In genomic region chr4:138938371-138938699, GRCh38 we compare ENCODE assay signal across 9 cellular contexts.
A peak's percentile ranks its signal among the peaks of the same experiment; 100 is the strongest.
DNase-seq lines count a peak whose midpoint lies in the region; ATAC-seq and TF ChIP-seq lines count a peak whose summit lies in the region.
"Had no signal": no experiment of that assay in that cellular context is flagged by ENCODE, and none has a peak within 500 bp of the region (broad histone marks: within the 10 kb centered on the region; RNA-seq: fewer than 3 reads in every experiment).

No MANE protein-coding gene starts in this region.

- no peak for DNase-seq in GM06990 (ENCODE audit: extremely low read depth, insufficient read length)
- DNase-seq in HEK293T (ENCODE audit: extremely low spot score): peak; percentile 25
- DNase-seq in NCI-H460 (ENCODE audit: extremely low read depth, low read depth): peak; percentile 34
- DNase-seq in breast epithelium (ENCODE audit: low spot score in 2 of 2): no peak
- DNase-seq in left lung: no peak
- no peak for DNase-seq in activated CD4-positive, alpha-beta T cell treated with anti-CD3 and anti-CD28 coated beads, Interleukin-2, amount 10 ng/mL, durations not matched to agents 7 days and 5 days
- DNase-seq: activated T-cell treated with anti-CD3 and anti-CD28 coated beads, Interleukin-2, amount 50 U/mL, for 72 hours had no signal

- POLR2A ChIA-PET in HEK293T (lab: Yijun Ruan, JAX): no interaction called here
- POLR2A ChIA-PET in activated CD4-positive, alpha-beta T cell treated with anti-CD3 and anti-CD28 coated beads, Interleukin-2, amount 10 ng/mL, durations not matched to agents 7 days and 5 days (lab: Charles Lee): no interaction called here

- H3K4me1 ChIP-seq in breast epithelium (no peaks in the 10 kb centered on the region), left lung (peaks cover 0 to 15% of the 10 kb centered on the region in 2 donors)

- peak; percentile 97 for ATAC-seq in left lung
- no peak for ATAC-seq in HG03280 (IDR thresholded peaks at IDR 0.05; ENCODE audit: unreplicated experiment)
- ATAC-seq in HG03095 (IDR thresholded peaks at IDR 0.05; ENCODE audit: unreplicated experiment): no peak

- no peak overlapping the region for H3K4me3 ChIP-seq in GM06990 (replicated peaks; ENCODE audit: low read depth, low read length)
- H3K4me3 ChIP-seq in breast epithelium: peak overlapping the region in 1 of 3 donors; percentile 14
- H3K4me3 ChIP-seq in left lung: no peak overlapping the region

- no peaks in the 10 kb centered on the region for H3K9me3 Mint-ChIP-seq in activated CD4-positive, alpha-beta T cell treated with anti-CD3 and anti-CD28 coated beads, Interleukin-2, amount 10 ng/mL, durations not matched to agents 7 days and 5 days
- H3K9me3 Mint-ChIP-seq: activated T-cell treated with anti-CD3 and anti-CD28 coated beads, Interleukin-2, amount 50 U/mL, for 72 hours had no signal

- TF ChIP-seq CTCF in GM06990 (IDR thresholded peaks at IDR 0.05; ENCODE audit: insufficient read depth, low read length, poor library complexity, severe bottlenecking) (peak; percentile 35), breast epithelium (IDR thresholded peaks at IDR 0.05) (peak in 2 of 3 donors; percentile 49 to 52), left lung (IDR thresholded peaks at IDR 0.05) (peak; percentile 29 to 39)

- H3K27ac Mint-ChIP-seq in activated CD4-positive, alpha-beta T cell treated with anti-CD3 and anti-CD28 coated beads, Interleukin-2, amount 10 ng/mL, durations not matched to agents 7 days and 5 days: no peak overlapping the region
- H3K27ac Mint-ChIP-seq: activated T-cell treated with anti-CD3 and anti-CD28 coated beads, Interleukin-2, amount 50 U/mL, for 72 hours had no signal

- H3K27me3 ChIP-seq in GM06990 (replicated peaks; ENCODE audit: control insufficient read depth, insufficient read depth, low read length): no peaks in the 10 kb centered on the region
- no peaks in the 10 kb centered on the region for H3K27me3 ChIP-seq in breast epithelium
- H3K27me3 ChIP-seq in left lung: no peaks in the 10 kb centered on the region

- no peak overlapping the region for H3K4me3 Mint-ChIP-seq in activated CD4-positive, alpha-beta T cell treated with anti-CD3 and anti-CD28 coated beads, Interleukin-2, amount 10 ng/mL, durations not matched to agents 7 days and 5 days
- H3K4me3 Mint-ChIP-seq: activated T-cell treated with anti-CD3 and anti-CD28 coated beads, Interleukin-2, amount 50 U/mL, for 72 hours had no signal

- H3K9me3 ChIP-seq in breast epithelium: no peaks in the 10 kb centered on the region
- no peaks in the 10 kb centered on the region for H3K9me3 ChIP-seq in left lung

- CTCF ChIA-PET in HEK293T (lab: Yijun Ruan, JAX): interaction anchor here (0.6 to 2.8 kb wide), 28 partner anchors 11 to 1203 kb away, joined by 3 to 12 read pairs (median 3); no protein-coding TSS in a partner anchor
- CTCF ChIA-PET in activated CD4-positive, alpha-beta T cell treated with anti-CD3 and anti-CD28 coated beads, Interleukin-2, amount 10 ng/mL, durations not matched to agents 7 days and 5 days (lab: Charles Lee): interaction anchor here (0.5 kb wide), 1 partner anchor 17 kb away, joined by 4 read pairs; no protein-coding TSS in a partner anchor

- no peak for TF ChIP-seq POLR2A in breast epithelium (IDR thresholded peaks at IDR 0.05)

- peaks cover 3% of the 10 kb centered on the region for H3K27me3 Mint-ChIP-seq in activated CD4-positive, alpha-beta T cell treated with anti-CD3 and anti-CD28 coated beads, Interleukin-2, amount 10 ng/mL, durations not matched to agents 7 days and 5 days

- H3K36me3 Mint-ChIP-seq in activated CD4-positive, alpha-beta T cell treated with anti-CD3 and anti-CD28 coated beads, Interleukin-2, amount 10 ng/mL, durations not matched to agents 7 days and 5 days (ENCODE audit: low read depth): no peaks in the 10 kb centered on the region

- H3K36me3 ChIP-seq in GM06990 (ENCODE audit: control insufficient read depth, insufficient read depth, low read length) (no peaks in the 10 kb centered on the region), breast epithelium (no peaks in the 10 kb centered on the region), left lung (no peaks in the 10 kb centered on the region)

- intact Hi-C loops in breast epithelium (cut with DNase I; ENCODE audit: low total_unique reads): no loop called here
- intact Hi-C loops in left lung (cut with DNase I): no loop called here

- H3K27ac ChIP-seq in breast epithelium (peak overlapping the region in 1 of 2 donors; percentile 43), left lung (peak overlapping the region in 1 of 2 donors; percentile 37)

- no peaks in the 10 kb centered on the region for H3K4me1 Mint-ChIP-seq in activated CD4-positive, alpha-beta T cell treated with anti-CD3 and anti-CD28 coated beads, Interleukin-2, amount 10 ng/mL, durations not matched to agents 7 days and 5 days

TF ChIP-seq in HEK293T, 16 proteins besides CTCF, POLR2A, EP300 and RAD21:
- TF ChIP-seq ZNF384 (IDR thresholded peaks at IDR 0.05) (no peak), HDGF (IDR thresholded peaks at IDR 0.05; ENCODE audit: borderline replicate concordance) (no peak), BHLHE40 (IDR thresholded peaks at IDR 0.05; ENCODE audit: borderline replicate concordance) (no peak), LEF1 (IDR thresholded peaks at IDR 0.05; ENCODE audit: borderline replicate concordance) (no peak), FOXA1 (IDR thresholded peaks at IDR 0.05) (no peak), L3MBTL2 (conservative IDR thresholded peaks at IDR 0.05) (no peak), TARDBP (IDR thresholded peaks at IDR 0.05) (no peak), SUZ12 (IDR thresholded peaks at IDR 0.05) (no peak), ELF4 (IDR thresholded peaks at IDR 0.05) (no peak), NFRKB (IDR thresholded peaks at IDR 0.05) (no peak), FOXK2 (IDR thresholded peaks at IDR 0.05) (no peak)
- TF ChIP-seq, protein P1, sequence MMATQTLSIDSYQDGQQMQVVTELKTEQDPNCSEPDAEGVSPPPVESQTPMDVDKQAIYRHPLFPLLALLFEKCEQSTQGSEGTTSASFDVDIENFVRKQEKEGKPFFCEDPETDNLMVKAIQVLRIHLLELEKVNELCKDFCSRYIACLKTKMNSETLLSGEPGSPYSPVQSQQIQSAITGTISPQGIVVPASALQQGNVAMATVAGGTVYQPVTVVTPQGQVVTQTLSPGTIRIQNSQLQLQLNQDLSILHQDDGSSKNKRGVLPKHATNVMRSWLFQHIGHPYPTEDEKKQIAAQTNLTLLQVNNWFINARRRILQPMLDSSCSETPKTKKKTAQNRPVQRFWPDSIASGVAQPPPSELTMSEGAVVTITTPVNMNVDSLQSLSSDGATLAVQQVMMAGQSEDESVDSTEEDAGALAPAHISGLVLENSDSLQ (IDR thresholded peaks at IDR 0.05): no peak

Comparison
In these comparisons a context has a peak if more than half of its experiments do, and no peak if none do; other contexts are left out.
1. DNase-seq: peak in HEK293T (single experiment) and NCI-H460 (single experiment); none in GM06990 (single experiment), breast epithelium (0 of 2), left lung (0 of 2) and activated CD4-positive, alpha-beta T cell treated with anti-CD3 and anti-CD28 coated beads, Interleukin-2, amount 10 ng/mL, durations not matched to agents 7 days and 5 days (single experiment).
2. Peak in every context shown above with its lines, with median percentiles within 50 percentile points of each other: CTCF ChIP-seq.